ENCODE assay signal across 8 cellular contexts in genomic region chr17:81036128-81036891, GRCh38. TPM values are rescaled to one million over a fixed set of nuclear protein-coding genes. Genes with fewer than 3 reads are reported as not detected.
DNase-seq lines count a peak whose midpoint lies in the region; ATAC-seq and TF ChIP-seq lines count a peak whose summit lies in the region.

No MANE protein-coding gene starts in this region.

- H3K4me2 ChIP-seq in skeletal muscle satellite cell (ENCODE audit: low read length) = peak overlapping the region; percentile 94

- H3K4me1 Mint-ChIP-seq in activated CD4-positive, alpha-beta memory T cell treated with anti-CD3 and anti-CD28 coated beads, Interleukin-2, amount 10 ng/mL, durations not matched to agents 7 days and 5 days = peaks cover 13% of the 10 kb centered on the region

- no peaks in the 10 kb centered on the region for H3K36me3 Mint-ChIP-seq in activated CD4-positive, alpha-beta memory T cell treated with anti-CD3 and anti-CD28 coated beads, Interleukin-2, amount 10 ng/mL, durations not matched to agents 7 days and 5 days (ENCODE audit: low read depth)

- peak overlapping the region; percentile 64 for H3K4me3 Mint-ChIP-seq in activated CD4-positive, alpha-beta memory T cell treated with anti-CD3 and anti-CD28 coated beads, Interleukin-2, amount 10 ng/mL, durations not matched to agents 7 days and 5 days

- H3K27ac Mint-ChIP-seq in activated CD4-positive, alpha-beta memory T cell treated with anti-CD3 and anti-CD28 coated beads, Interleukin-2, amount 10 ng/mL, durations not matched to agents 7 days and 5 days = no peak overlapping the region

- TF ChIP-seq CTCF in HEK293 (tag by site-specific recombination; IDR thresholded peaks at IDR 0.05) (no peak), right atrium auricular region (IDR thresholded peaks at IDR 0.05) (no peak)

- H3K9me3 Mint-ChIP-seq in activated CD4-positive, alpha-beta memory T cell treated with anti-CD3 and anti-CD28 coated beads, Interleukin-2, amount 10 ng/mL, durations not matched to agents 7 days and 5 days = no peaks in the 10 kb centered on the region

- POLR2A ChIA-PET in HEK293 (lab: Yijun Ruan, JAX) = interaction anchor here (0.6 to 3.9 kb wide), 7 partner anchors 9 to 61 kb away, joined by 4 to 23 read pairs (median 6); partner anchors contain the start of gene CHMP6
- POLR2A ChIA-PET in activated CD4-positive, alpha-beta memory T cell treated with anti-CD3 and anti-CD28 coated beads, Interleukin-2, amount 10 ng/mL, durations not matched to agents 7 days and 5 days (lab: Charles Lee) = interaction anchor here (3.6 kb wide), 1 partner anchor 17 kb away, joined by 17 read pairs; no protein-coding TSS in a partner anchor

- DNase-seq in activated CD4-positive, alpha-beta memory T cell treated with anti-CD3 and anti-CD28 coated beads, Interleukin-2, amount 10 ng/mL, durations not matched to agents 7 days and 5 days = no peak
- DNase-seq in right atrium auricular region (ENCODE audit: low spot score) = no peak
- DNase-seq in H4 (ENCODE audit: low spot score) = no peak
- no peak for DNase-seq in SHP77 (lab: John Stamatoyannopoulos, UW)
- no peak for DNase-seq in DMS53 treated with DMSO at 0.1 percent for 48 hours (lab: John Stamatoyannopoulos, UW; ENCODE audit: unreplicated experiment)

- no peak for ATAC-seq in GM18861 (IDR thresholded peaks at IDR 0.05; ENCODE audit: unreplicated experiment)

- H3K9ac ChIP-seq in skeletal muscle satellite cell (ENCODE audit: low read depth, low read length) = peak overlapping the region; percentile 78

- H3K4me1 ChIP-seq in HEK293 (ENCODE audit: control insufficient read depth, insufficient read depth, low read length) (peaks cover 9% of the 10 kb centered on the region), right atrium auricular region (peaks cover 0 to 85% of the 10 kb centered on the region in 2 donors), skeletal muscle satellite cell (ENCODE audit: control insufficient read depth, insufficient read depth, low read length) (peaks cover 58% of the 10 kb centered on the region)

- H3K4me3 ChIP-seq in HEK293 (ENCODE audit: low read depth, low read length) (peak overlapping the region; percentile 75), right atrium auricular region (peak overlapping the region; percentile 51 to 68), skeletal muscle satellite cell (ENCODE audit: low read length) (peak overlapping the region; percentile 96)

- H3K27me3 ChIP-seq in right atrium auricular region (no peaks in the 10 kb centered on the region), skeletal muscle satellite cell (ENCODE audit: control insufficient read depth, insufficient read depth, low read length) (no peaks in the 10 kb centered on the region)

- CTCF ChIA-PET in HEK293 (lab: Yijun Ruan, JAX) = interaction anchor here (0.7 to 2.9 kb wide), 5 partner anchors 12 to 66 kb away, joined by 3 to 15 read pairs (median 6); no protein-coding TSS in a partner anchor
- CTCF ChIA-PET in activated CD4-positive, alpha-beta memory T cell treated with anti-CD3 and anti-CD28 coated beads, Interleukin-2, amount 10 ng/mL, durations not matched to agents 7 days and 5 days (lab: Charles Lee) = interaction anchor here (0.6 to 2.0 kb wide), 3 partner anchors 13 to 263 kb away, joined by 4 to 10 read pairs (median 4); no protein-coding TSS in a partner anchor

- H3K9me3 ChIP-seq in HEK293 (ENCODE audit: control insufficient read depth, insufficient read depth, low read depth, low read length) = no peaks in the 10 kb centered on the region
- no peaks in the 10 kb centered on the region for H3K9me3 ChIP-seq in right atrium auricular region
- H3K9me3 ChIP-seq in skeletal muscle satellite cell (replicated peaks; ENCODE audit: low read length) = no peaks in the 10 kb centered on the region

- H3K36me3 ChIP-seq in HEK293 (ENCODE audit: control insufficient read depth in 2 of 2, insufficient read depth in 1 of 2, low read length in 2 of 2) (peaks cover 0 to 35% of the 10 kb centered on the region in 2 experiments; a peak in 1 of 3 replicates), right atrium auricular region (no peaks in the 10 kb centered on the region), skeletal muscle satellite cell (ENCODE audit: insufficient read depth, low read length) (no peaks in the 10 kb centered on the region)

- peaks cover 42% of the 10 kb centered on the region for H3K27me3 Mint-ChIP-seq in activated CD4-positive, alpha-beta memory T cell treated with anti-CD3 and anti-CD28 coated beads, Interleukin-2, amount 10 ng/mL, durations not matched to agents 7 days and 5 days

- H3K27ac ChIP-seq in HEK293 (ENCODE audit: extremely low read depth, low read depth, low read length) = no peak overlapping the region
- H3K27ac ChIP-seq in right atrium auricular region = peak overlapping the region; percentile 63 to 79

TF ChIP-seq in HEK293, 187 proteins besides CTCF, POLR2A, EP300 and RAD21:
- TF ChIP-seq GLIS1 (tag by site-specific recombination; IDR thresholded peaks at IDR 0.05) (peak; percentile 46), ZNF354C (tag by site-specific recombination; IDR thresholded peaks at IDR 0.05; ENCODE audit: borderline replicate concordance, low read depth) (no peak), ZNF311 (tag by site-specific recombination; IDR thresholded peaks at IDR 0.05; ENCODE audit: borderline replicate concordance) (no peak), ZNF335 (tag by site-specific recombination; conservative IDR thresholded peaks at IDR 0.05) (peak; percentile 91), EGR2 (tag by site-specific recombination; IDR thresholded peaks at IDR 0.05; ENCODE audit: low read depth) (peak; percentile 4; the same call in 1 of the 2 replicates), ZNF670 (tag by site-specific recombination; IDR thresholded peaks at IDR 0.05; ENCODE audit: low read depth) (no peak), ZBTB7A (tag by site-specific recombination; IDR thresholded peaks at IDR 0.05; ENCODE audit: low read depth) (no peak), ZFP37 (tag by site-specific recombination; IDR thresholded peaks at IDR 0.05) (no peak)

RNA-seq across cellular contexts. Expression of gene BAIAP2, which starts 1.4 kb away (rescaled TPM):
- 1 to 10 TPM; 1.5 to 2.4 TPM for total RNA-seq in activated CD4-positive, alpha-beta memory T cell treated with anti-CD3 and anti-CD28 coated beads, Interleukin-2, amount 10 ng/mL, durations not matched to agents 7 days and 5 days
- total RNA-seq in right atrium auricular region = 10 to 100 TPM; 27.9 to 36.5 TPM
- total RNA-seq in skeletal muscle satellite cell (2012; rRNA removed) = 25.8 and 35.5 TPM in 2 replicates
- total RNA-seq in H4 (2014; rRNA removed; shearing (Covaris generic)) = 42.4 and 47.7 TPM in 2 replicates

RNA-seq across cellular contexts. Expression of gene CHMP6, which starts 44.7 kb away (rescaled TPM):
- 10 to 100 TPM; 30.3 to 31.6 TPM for total RNA-seq in activated CD4-positive, alpha-beta memory T cell treated with anti-CD3 and anti-CD28 coated beads, Interleukin-2, amount 10 ng/mL, durations not matched to agents 7 days and 5 days
- total RNA-seq in right atrium auricular region = 10 to 100 TPM; 12.9 to 17.5 TPM
- total RNA-seq in skeletal muscle satellite cell (2012; rRNA removed) = 17.0 and 18.1 TPM in 2 replicates
- total RNA-seq in H4 (2014; rRNA removed; shearing (Covaris generic)) = 19.7 and 21.4 TPM in 2 replicates

Comparison
In these comparisons a context has a peak if more than half of its experiments do, and no peak if none do; other contexts are left out.
1. RNA of gene BAIAP2, which starts 1.4 kb away (total RNA-seq): 42.4 to 47.7 TPM in H4 and 27.9 to 36.5 TPM in right atrium auricular region; 1.5 to 2.4 TPM in activated CD4-positive, alpha-beta memory T cell treated with anti-CD3 and anti-CD28 coated beads, Interleukin-2, amount 10 ng/mL, durations not matched to agents 7 days and 5 days; every median in the first group is over 4 times any median in the second.
2. Peak in every context shown above with its lines, with median percentiles within 50 percentile points of each other: H3K4me3 ChIP-seq.